Comparison of ENCODE assay signal across 22 cellular contexts in the genomic region with DNA sequence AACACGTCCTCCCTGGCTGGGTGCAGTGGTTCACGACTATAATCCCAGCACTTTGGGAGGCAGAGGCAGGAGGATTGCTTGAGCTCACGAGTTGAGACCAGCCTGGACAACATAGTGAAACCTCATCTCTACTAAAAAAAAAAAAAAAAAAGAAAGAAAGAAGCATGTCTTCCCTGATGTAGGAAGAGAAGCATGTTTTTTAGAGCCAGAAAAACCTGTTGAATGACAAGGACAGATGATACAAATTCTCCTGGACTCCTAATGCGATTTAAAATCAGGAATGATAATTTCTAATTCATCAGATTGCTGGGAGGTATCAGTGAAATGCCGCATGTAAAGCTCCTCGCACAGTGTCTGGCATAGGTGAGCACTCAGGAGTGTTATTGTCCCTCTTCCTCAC.
"Had no signal": no experiment of that assay in that cellular context is flagged by ENCODE, and none has a peak within 500 bp of the region (broad histone marks: within the 10 kb centered on the region; RNA-seq: fewer than 3 reads in every experiment).

No MANE protein-coding gene starts in this region.

- H3K36me3 ChIP-seq: colonic mucosa, esophagus squamous epithelium, gastrocnemius medialis, heart right ventricle, left lung, lower lobe of right lung had no signal

- H3K4me3 Mint-ChIP-seq: dendritic cell treated with granulocyte-macrophage colony-stimulating factor and Interleukin-4, amounts not matched to agents 40 ng/mL and 50 ng/mL, for 4 days; effector memory CD8-positive, alpha-beta T cell; endodermal cell had no signal

- DNase-seq: colonic mucosa; cortex of kidney; effector CD8-positive, alpha-beta T cell; effector memory CD8-positive, alpha-beta T cell; endodermal cell; erythroblast; esophagus squamous epithelium; foreskin melanocyte; gastrocnemius medialis; glutamatergic neuron; head of caudate nucleus; heart right ventricle; hippocampal formation; left cardiac atrium; left lung; left ventricle myocardium superior; lower lobe of right lung; mesenchymal stem cell; midbrain had no signal

- ATAC-seq: effector memory CD8-positive, alpha-beta T cell; esophagus mucosa; gastrocnemius medialis; heart right ventricle; left cardiac atrium; left lung; left ventricle myocardium superior; lower lobe of right lung had no signal

- H3K27ac ChIP-seq: colonic mucosa, epithelial cell of prostate, esophagus squamous epithelium, gastrocnemius medialis, heart right ventricle, left lung, lower lobe of right lung had no signal

- H3K9me3 Mint-ChIP-seq: dendritic cell treated with granulocyte-macrophage colony-stimulating factor and Interleukin-4, amounts not matched to agents 40 ng/mL and 50 ng/mL, for 4 days; effector memory CD8-positive, alpha-beta T cell; endodermal cell had no signal

- H3K27me3 ChIP-seq: colonic mucosa, esophagus squamous epithelium, left lung had no signal

- H3K9me3 ChIP-seq: colonic mucosa, esophagus squamous epithelium, gastrocnemius medialis, heart right ventricle, left lung, lower lobe of right lung had no signal

- H3K27ac Mint-ChIP-seq: dendritic cell treated with granulocyte-macrophage colony-stimulating factor and Interleukin-4, amounts not matched to agents 40 ng/mL and 50 ng/mL, for 4 days; effector memory CD8-positive, alpha-beta T cell; endodermal cell had no signal

- H3K4me3 ChIP-seq: colonic mucosa, esophagus squamous epithelium, gastrocnemius medialis, heart right ventricle, left lung, lower lobe of right lung had no signal

- H3K4me1 ChIP-seq: colonic mucosa, esophagus squamous epithelium, gastrocnemius medialis, heart right ventricle, left lung, lower lobe of right lung had no signal
